9 cellular contexts compared by ENCODE assay signal in genomic region chr2:171625013-171625412, GRCh38.
"Had no signal": no experiment of that assay in that cellular context is flagged by ENCODE, and none has a peak within 500 bp of the region (broad histone marks: within the 10 kb centered on the region; RNA-seq: fewer than 3 reads in every experiment).

No MANE protein-coding gene starts in this region.

- H3K4me1 ChIP-seq: HAP-1 had no signal

- H3K36me3 ChIP-seq: HAP-1 had no signal

- H3K27ac ChIP-seq: GM23248 had no signal

- H3K4me3 ChIP-seq: GM23248, GM23338, HAP-1 had no signal

- ATAC-seq: GM23338, HCT116 had no signal

- DNase-seq: GM23248, GOT3, H7, H9, HCEC 1CT, HFFc6 had no signal
